Comparison of ENCODE assay signal across 6 cellular contexts in genomic region chr6:137718903-137719302, GRCh38.
A peak's percentile ranks its signal among the peaks of the same experiment; 100 is the strongest.
DNase-seq lines count a peak whose midpoint lies in the region; ATAC-seq, FAIRE-seq and TF ChIP-seq lines count a peak whose summit lies in the region.
"Not testable (repeated sequence)": the region's sequence is repeated elsewhere in the genome, so short reads cannot be mapped to it uniquely, and the experiment has no call there.

No MANE protein-coding gene starts in this region.

- not testable (repeated sequence) for TF ChIP-seq RAD21 in A549 (conservative IDR thresholded peaks at IDR 0.05 in 1 of 2, IDR thresholded peaks at IDR 0.05 in 1 of 2); K562 (CRISPR knock-in tag; conservative IDR thresholded peaks at IDR 0.05 in 1 of 2, IDR thresholded peaks at IDR 0.05 in 1 of 2)

- H3K4me3 Mint-ChIP-seq in CD8-positive, alpha-beta memory T cell; T-helper 17 cell; naive thymus-derived CD8-positive, alpha-beta T cell: not testable (repeated sequence)

- in situ Hi-C loops in K562 (cut with MboI) = loop anchor here (10.0 kb wide), 1 partner anchor 226 kb away; no protein-coding TSS in a partner anchor

- intact Hi-C loops in K562 (cut with micrococcal nuclease) = not testable (repeated sequence)

- not testable (repeated sequence) for H3K27me3 Mint-ChIP-seq in CD8-positive, alpha-beta memory T cell; T-helper 17 cell; naive thymus-derived CD8-positive, alpha-beta T cell

- H3K79me2 ChIP-seq in K562 (ENCODE audit: control insufficient read depth, insufficient read depth, low read length) = not testable (repeated sequence)

- CTCF ChIA-PET in A549 (lab: Yijun Ruan, JAX); K562 (lab: Yijun Ruan, JAX; ENCODE audit: low intra/inter-chr PET ratio): not testable (repeated sequence)
- CTCF ChIA-PET in CD8-positive, alpha-beta memory T cell (lab: Charles Lee) = interaction anchor here (1.0 to 1.8 kb wide), 2 partner anchors 11 to 149 kb away, joined by 3 to 5 read pairs; partner anchors contain the start of gene TNFAIP3

- not testable (repeated sequence) for H4K20me1 ChIP-seq in K562 (replicated peaks; ENCODE audit: control insufficient read depth, insufficient read depth, low read length)

- not testable (repeated sequence) for TF ChIP-seq CTCF in A549 (IDR thresholded peaks at IDR 0.05); K562 (IDR thresholded peaks at IDR 0.05 in 2 of 3, conservative IDR thresholded peaks at IDR 0.05 in 1 of 3; ENCODE audit: insufficient read depth in 2 of 3, low read depth in 1 of 3, low read length in 3 of 3); neutrophil (IDR thresholded peaks at IDR 0.05)

- H3K4me3 ChIP-seq in A549; CD8-positive, alpha-beta memory T cell (ENCODE audit: low read length); K562: not testable (repeated sequence)
- H3K4me3 ChIP-seq in neutrophil (ENCODE audit: low read depth in 1 of 2, low read length in 1 of 2) = peak overlapping the region in 1 of 2 experiments; percentile 24

- not testable (repeated sequence) for TF ChIP-seq POLR2A in A549 (IDR thresholded peaks at IDR 0.05; ENCODE audit: low read length); K562 (conservative IDR thresholded peaks at IDR 0.05)

- not testable (repeated sequence) for FAIRE-seq in A549 (lab: Jason Lieb, UNC); K562 (lab: Jason Lieb, UNC)

- ATAC-seq in A549; T-helper 17 cell; K562; naive thymus-derived CD8-positive, alpha-beta T cell: not testable (repeated sequence)

- not testable (repeated sequence) for H3K27me3 ChIP-seq in CD8-positive, alpha-beta memory T cell (ENCODE audit: insufficient read depth, low read length, poor library complexity, severe bottlenecking); K562 (ENCODE audit: control insufficient read depth in 2 of 2, insufficient read depth in 2 of 2, low read length in 2 of 2); neutrophil

- not testable (repeated sequence) for H3K9ac ChIP-seq in K562 (ENCODE audit: insufficient read depth in 1 of 2, low read depth in 2 of 2, low read length in 2 of 2)

- not testable (repeated sequence) for H3K4me2 ChIP-seq in A549; K562 (ENCODE audit: insufficient read depth, low read length)

- 64% methylated on average over 4 of the region's 5 CpGs for WGBS in A549 (ENCODE audit: missing lambda C conversion rate)
- WGBS in K562 (ENCODE audit: insufficient coverage, low coverage, missing lambda C conversion rate) = 54% methylated on average over 5 of the region's 5 CpGs

- not testable (repeated sequence) for H3K4me1 ChIP-seq in A549; K562 (replicated peaks in 1 of 2; ENCODE audit: control insufficient read depth in 2 of 2, insufficient read depth in 2 of 2, low read length in 2 of 2)
- peaks cover 43% of the 10 kb centered on the region for H3K4me1 ChIP-seq in CD8-positive, alpha-beta memory T cell (ENCODE audit: insufficient read depth, low read length)
- peaks cover 45 to 47% of the 10 kb centered on the region in 2 experiments for H3K4me1 ChIP-seq in neutrophil (ENCODE audit: control insufficient read depth in 1 of 2, insufficient read depth in 1 of 2, low read depth in 1 of 2, low read length in 1 of 2)

- H3K9me3 Mint-ChIP-seq in CD8-positive, alpha-beta memory T cell = peaks cover 0 to 16% (median 0%) of the 10 kb centered on the region in 5 donors
- H3K9me3 Mint-ChIP-seq in naive thymus-derived CD8-positive, alpha-beta T cell = not testable (repeated sequence)

- not testable (repeated sequence) for BruUV-seq in K562 (replicated peaks; lab: Mats Ljungman, UMichigan)

- POLR2A ChIA-PET in A549 (lab: Yijun Ruan, JAX); naive thymus-derived CD8-positive, alpha-beta T cell (lab: Charles Lee): not testable (repeated sequence)
- POLR2A ChIA-PET in CD8-positive, alpha-beta memory T cell (lab: Charles Lee) = interaction anchor here (0.6 kb wide), 2 partner anchors 70 to 647 kb away, joined by 3 read pairs; no protein-coding TSS in a partner anchor
- POLR2A ChIA-PET in K562 (lab: Yijun Ruan, JAX) = interaction anchor here (0.9 kb wide), 1 partner anchor 224 kb away, joined by 3 read pairs; no protein-coding TSS in a partner anchor

- not testable (repeated sequence) for H3K9me1 ChIP-seq in K562 (ENCODE audit: control insufficient read depth, insufficient read depth, low read length)

- peaks cover 53 to 61% (median 58%) of the 10 kb centered on the region in 3 donors for H3K4me1 Mint-ChIP-seq in CD8-positive, alpha-beta memory T cell
- peaks cover 28% of the 10 kb centered on the region for H3K4me1 Mint-ChIP-seq in T-helper 17 cell
- H3K4me1 Mint-ChIP-seq in naive thymus-derived CD8-positive, alpha-beta T cell = peaks cover 6 to 51% (median 37%) of the 10 kb centered on the region in 4 donors

- not testable (repeated sequence) for H2AFZ ChIP-seq in K562 (ENCODE audit: low read depth, low read length)

- not testable (repeated sequence) for H3K36me3 Mint-ChIP-seq in CD8-positive, alpha-beta memory T cell; T-helper 17 cell (ENCODE audit: low read depth); naive thymus-derived CD8-positive, alpha-beta T cell

- not testable (repeated sequence) for H3K27ac ChIP-seq in A549; CD8-positive, alpha-beta memory T cell (ENCODE audit: low read depth, low read length); K562 (ENCODE audit: extremely low read depth, low read depth, low read length)
- peak overlapping the region; percentile 81 for H3K27ac ChIP-seq in neutrophil

- H3K27ac Mint-ChIP-seq in CD8-positive, alpha-beta memory T cell = peak overlapping the region in 6 of 8 donors; percentile 18 to 100 (median 98)
- H3K27ac Mint-ChIP-seq in T-helper 17 cell = peak overlapping the region; percentile 98
- peak overlapping the region in 6 of 10 donors; percentile 21 to 99 (median 80) for H3K27ac Mint-ChIP-seq in naive thymus-derived CD8-positive, alpha-beta T cell

- not testable (repeated sequence) for H3K9me3 ChIP-seq in A549; CD8-positive, alpha-beta memory T cell (ENCODE audit: low read length); T-helper 17 cell (ENCODE audit: control insufficient read depth, low read length, poor library complexity, severe bottlenecking); K562 (replicated peaks; ENCODE audit: control insufficient read depth, insufficient read depth, low read depth, low read length); neutrophil

- TF ChIP-seq EP300 in A549 (IDR thresholded peaks at IDR 0.05); K562 (IDR thresholded peaks at IDR 0.05; ENCODE audit: low read length): not testable (repeated sequence)

- not testable (repeated sequence) for DNase-seq in A549 (ENCODE audit: low read depth in 1 of 2, low spot score in 1 of 2); CD8-positive, alpha-beta memory T cell; T-helper 17 cell; K562 (ENCODE audit: extremely low read depth in 1 of 4, low spot score in 3 of 4); naive thymus-derived CD8-positive, alpha-beta T cell

- not testable (repeated sequence) for H3K36me3 ChIP-seq in CD8-positive, alpha-beta memory T cell (ENCODE audit: insufficient read depth, low read length); K562 (ENCODE audit: control insufficient read depth, insufficient read depth, low read length); neutrophil

TF ChIP-seq in A549, 52 proteins besides CTCF, POLR2A, EP300 and RAD21:
- peak; percentile 74 for TF ChIP-seq MAFK (IDR thresholded peaks at IDR 0.05; ENCODE audit: partially characterized antibody)

TF ChIP-seq in K562, 482 proteins besides CTCF, POLR2A, EP300 and RAD21:
- peak; percentile 69 for TF ChIP-seq MAFK (IDR thresholded peaks at IDR 0.05; ENCODE audit: low read length)
- peak; percentile 96 for TF ChIP-seq ZNF316 (IDR thresholded peaks at IDR 0.05)
- TF ChIP-seq C11orf30 (IDR thresholded peaks at IDR 0.05; ENCODE audit: low read depth) = peak; percentile 94
- peak; percentile 75 for TF ChIP-seq MAFF (IDR thresholded peaks at IDR 0.05; ENCODE audit: low read length)
- peak; percentile 92 for TF ChIP-seq MAFG (tag; conservative IDR thresholded peaks at IDR 0.05)
